In genomic region chr9:124504530-124505005, GRCh38 we compare ENCODE assay signal across 1 cellular context.
TF ChIP-seq lines count a peak whose summit lies in the region.

No MANE protein-coding gene starts in this region.

TF ChIP-seq in WTC11, 78 proteins besides CTCF, POLR2A, EP300 and RAD21 (continued from another document):
- TF ChIP-seq SMAD3 (CRISPR knock-in tag; IDR thresholded peaks at IDR 0.05; ENCODE audit: borderline replicate concordance): no peak
